Comparison of ENCODE assay signal across 1 cellular context in genomic region chr1:92960395-92961130, GRCh38.
TF ChIP-seq lines count a peak whose summit lies in the region.

No MANE protein-coding gene starts in this region.

TF ChIP-seq in HepG2, 621 proteins besides CTCF, POLR2A, EP300 and RAD21 (continued from another document and continues in another):
- TF ChIP-seq IKZF5 (CRISPR knock-in tag; IDR thresholded peaks at IDR 0.05): peak; percentile 67; the same call in 1 of the 2 replicates
- TF ChIP-seq ZXDC (CRISPR knock-in tag; IDR thresholded peaks at IDR 0.05): 0 out of 2 replicates have a peak, but pooled peaks have one; percentile 16
- peak; percentile 27; the same call in 1 of the 2 replicates for TF ChIP-seq KDM5A (IDR thresholded peaks at IDR 0.05; ENCODE audit: borderline replicate concordance, low read length)
- peak; percentile 58; the same call in 1 of the 2 replicates for TF ChIP-seq THAP11 (CRISPR knock-in tag; IDR thresholded peaks at IDR 0.05)
- TF ChIP-seq ZNF414 (CRISPR knock-in tag; IDR thresholded peaks at IDR 0.05): peak; percentile 72; the same call in 1 of the 2 replicates
- TF ChIP-seq ZBTB38 (CRISPR knock-in tag; IDR thresholded peaks at IDR 0.05): no peak
- TF ChIP-seq ZNF276 (CRISPR knock-in tag; IDR thresholded peaks at IDR 0.05; ENCODE audit: low read depth): no peak
- TF ChIP-seq ZHX1 (CRISPR knock-in tag; IDR thresholded peaks at IDR 0.05; ENCODE audit: low read depth): peak; percentile 52
- no peak for TF ChIP-seq ZNF556 (CRISPR knock-in tag; IDR thresholded peaks at IDR 0.05; ENCODE audit: borderline replicate concordance)
- TF ChIP-seq ZBTB7B (CRISPR knock-in tag; IDR thresholded peaks at IDR 0.05): 0 out of 2 replicates have a peak, but pooled peaks have one; percentile 28
- no peak for TF ChIP-seq SRY (CRISPR knock-in tag; IDR thresholded peaks at IDR 0.05)
- no peak for TF ChIP-seq ZFP62 (CRISPR knock-in tag; IDR thresholded peaks at IDR 0.05)
- peak; percentile 38; the same call in 1 of the 2 replicates for TF ChIP-seq RXRB (CRISPR knock-in tag; IDR thresholded peaks at IDR 0.05; ENCODE audit: borderline replicate concordance)
- no peak for TF ChIP-seq ELF1 (CRISPR knock-in tag; IDR thresholded peaks at IDR 0.05)
- TF ChIP-seq HOXA9 (CRISPR knock-in tag; IDR thresholded peaks at IDR 0.05; ENCODE audit: borderline replicate concordance): no peak
- no peak for TF ChIP-seq ZNF329 (CRISPR knock-in tag; IDR thresholded peaks at IDR 0.05; ENCODE audit: low read depth)
- TF ChIP-seq PCBP1 (IDR thresholded peaks at IDR 0.05; ENCODE audit: borderline replicate concordance, low read depth, low read length): no peak
- TF ChIP-seq ZMYM4 (CRISPR knock-in tag; IDR thresholded peaks at IDR 0.05): peak; percentile 83
- no peak for TF ChIP-seq HNF1A (IDR thresholded peaks at IDR 0.05; ENCODE audit: low read depth)
- TF ChIP-seq HNF1A (CRISPR knock-in tag; IDR thresholded peaks at IDR 0.05; ENCODE audit: borderline replicate concordance): no peak
- TF ChIP-seq POGK (CRISPR knock-in tag; conservative IDR thresholded peaks at IDR 0.05): no peak; the same call in 1 of the 2 replicates
- no peak for TF ChIP-seq RBM39 (IDR thresholded peaks at IDR 0.05; ENCODE audit: low read depth, low read length, poor library complexity, severe bottlenecking)
- TF ChIP-seq ZBTB26 (CRISPR knock-in tag; IDR thresholded peaks at IDR 0.05; ENCODE audit: borderline replicate concordance): peak; percentile 42; the same call in 1 of the 2 replicates
- no peak for TF ChIP-seq TAF15 (IDR thresholded peaks at IDR 0.05; ENCODE audit: low read depth, low read length, poor library complexity, severe bottlenecking)
- no peak for TF ChIP-seq RBM22 (optimal IDR thresholded peaks at IDR 0.05; ENCODE audit: low read length)
- peak; percentile 75 for TF ChIP-seq ONECUT2 (CRISPR knock-in tag; IDR thresholded peaks at IDR 0.05)
- TF ChIP-seq NBN (conservative IDR thresholded peaks at IDR 0.05): no peak
- TF ChIP-seq ZNF501 (CRISPR knock-in tag; IDR thresholded peaks at IDR 0.05): peak; percentile 81
- TF ChIP-seq FOXC1 (CRISPR knock-in tag; IDR thresholded peaks at IDR 0.05; ENCODE audit: borderline replicate concordance): 0 out of 2 replicates have a peak, but pooled peaks have one; percentile 28
- peak; percentile 58; the same call in 1 of the 2 replicates for TF ChIP-seq ZNF687 (CRISPR knock-in tag; IDR thresholded peaks at IDR 0.05)
- TF ChIP-seq ARID3A (IDR thresholded peaks at IDR 0.05; ENCODE audit: low read depth, low read length): peak; percentile 69
- peak; percentile 63; the same call in 1 of the 2 replicates for TF ChIP-seq ZSCAN31 (CRISPR knock-in tag; IDR thresholded peaks at IDR 0.05; ENCODE audit: low read depth)
